8 cellular contexts compared by ENCODE assay signal in genomic region chr22:39244496-39245129, GRCh38. TPM values are rescaled to one million over a fixed set of nuclear protein-coding genes. Genes with fewer than 3 reads are reported as not detected.
DNase-seq lines count a peak whose midpoint lies in the region; ATAC-seq, FAIRE-seq and TF ChIP-seq lines count a peak whose summit lies in the region.

Gene PDGFB, minus strand, starts transcription at chr22:39244982. Its CDS starts 1,019 bp downstream, at chr22:39243963.

- H3K4me2 ChIP-seq in endothelial cell of umbilical vein (ENCODE audit: insufficient read depth, low read length), result peak within 1 kb of the TSS; percentile 27

- H3K27me3 ChIP-seq in Peyer's patch (peaks cover 0 to 34% of the 10 kb centered on the region in 2 donors), endothelial cell of umbilical vein (ENCODE audit: control insufficient read depth in 2 of 2, insufficient read depth in 2 of 2, low read length in 2 of 2) (no peaks in the 10 kb centered on the region), muscle layer of colon (ENCODE audit: control insufficient read depth in 1 of 2, insufficient read depth in 2 of 2, low read length in 2 of 2) (peaks cover 16 to 53% of the 10 kb centered on the region in 2 donors), BE2C (peaks cover 61% of the 10 kb centered on the region)

- dilution Hi-C loops in endothelial cell of umbilical vein (cut with MboI; ENCODE audit: extremely low pct_ligation_motif_present, low sequenced_read_pairs), result no loop called here

- peak; percentile 23 to 42 for TF ChIP-seq POLR2A in Peyer's patch (IDR thresholded peaks at IDR 0.05)
- TF ChIP-seq POLR2A in endothelial cell of umbilical vein (IDR thresholded peaks at IDR 0.05; ENCODE audit: low read depth, low read length), result peak; percentile 99

- no peaks in the 10 kb centered on the region for H3K9me1 ChIP-seq in endothelial cell of umbilical vein (replicated peaks; ENCODE audit: control insufficient read depth, extremely low read depth, insufficient read depth, low read length)

- intact Hi-C loops in endothelial cell of umbilical vein (cut with micrococcal nuclease), result loop anchor here (1.0 kb wide), 1 partner anchor 9 kb away; no protein-coding TSS in a partner anchor

- TF ChIP-seq CTCF in Peyer's patch (IDR thresholded peaks at IDR 0.05), result no peak
- no peak for TF ChIP-seq CTCF in endothelial cell of umbilical vein (IDR thresholded peaks at IDR 0.05; ENCODE audit: extremely low read depth in 1 of 2, insufficient read depth in 1 of 2, low read depth in 1 of 2, low read length in 2 of 2)
- TF ChIP-seq CTCF in BE2C (IDR thresholded peaks at IDR 0.05; ENCODE audit: low read depth, low read length), result no peak

- H3K4me3 ChIP-seq in Peyer's patch (peak within 1 kb of the TSS; percentile 34 to 59 (median 52)), endothelial cell of umbilical vein (replicated peaks in 1 of 3; ENCODE audit: insufficient read depth in 1 of 3, low read depth in 1 of 3, low read length in 3 of 3) (peak within 1 kb of the TSS; percentile 68 to 91 (median 78)), muscle layer of colon (ENCODE audit: low read depth in 1 of 2, low read length in 2 of 2) (peak within 1 kb of the TSS; percentile 31 to 35), BE2C (ENCODE audit: low read depth, low read length) (no peak within 1 kb of the TSS)

- POLR2A ChIA-PET in endothelial cell of umbilical vein (lab: Charles Lee), result interaction anchor here (0.6 to 2.6 kb wide), 25 partner anchors 9 to 294 kb away, joined by 3 to 20 read pairs (median 5); partner anchors contain the start of gene RPL3

- H4K20me1 ChIP-seq in endothelial cell of umbilical vein (replicated peaks; ENCODE audit: control insufficient read depth, extremely low read depth, insufficient read depth, low read length), result no peaks in the 10 kb centered on the region

- peaks cover 52% of the 10 kb centered on the region for H3K79me2 ChIP-seq in endothelial cell of umbilical vein (ENCODE audit: control insufficient read depth, insufficient read depth, low read length)

- H3K4me1 ChIP-seq in Peyer's patch (peaks cover 0 to 54% (median 25%) of the 10 kb centered on the region in 4 donors), endothelial cell of umbilical vein (ENCODE audit: control insufficient read depth, extremely low read depth, insufficient read depth, low read length) (peaks cover 34% of the 10 kb centered on the region), muscle layer of colon (ENCODE audit: insufficient read depth, low read length) (peaks cover 30% of the 10 kb centered on the region), BE2C (peaks cover 8% of the 10 kb centered on the region)

- no peaks in the 10 kb centered on the region for H3K9me3 ChIP-seq in Peyer's patch
- no peaks in the 10 kb centered on the region for H3K9me3 ChIP-seq in endothelial cell of umbilical vein (replicated peaks; ENCODE audit: control insufficient read depth, insufficient read depth, low read length)
- H3K9me3 ChIP-seq in muscle layer of colon (ENCODE audit: low read length), result no peaks in the 10 kb centered on the region
- H3K9me3 ChIP-seq in BE2C, result no peaks in the 10 kb centered on the region

- H3K9ac ChIP-seq in endothelial cell of umbilical vein (replicated peaks; ENCODE audit: extremely low read depth, insufficient read depth, low read length) (peak within 1 kb of the TSS; percentile 91), muscle layer of colon (ENCODE audit: low read length) (no peak within 1 kb of the TSS)

- H3K27ac ChIP-seq in Peyer's patch, result peak within 1 kb of the TSS; percentile 14 to 79 (median 48)
- peak within 1 kb of the TSS; percentile 53 for H3K27ac ChIP-seq in endothelial cell of umbilical vein (ENCODE audit: insufficient read depth, low read depth, low read length)
- no peak within 1 kb of the TSS for H3K27ac ChIP-seq in muscle layer of colon (ENCODE audit: low read depth, low read length)

- peak; percentile 85 for FAIRE-seq in endothelial cell of umbilical vein (lab: Jason Lieb, UNC)

- no peak within 1 kb of the TSS for H2AFZ ChIP-seq in endothelial cell of umbilical vein (ENCODE audit: low read depth, low read length)

- no peaks in the 10 kb centered on the region for H3K36me3 ChIP-seq in Peyer's patch
- peaks cover 2 to 7% of the 10 kb centered on the region in 2 experiments for H3K36me3 ChIP-seq in endothelial cell of umbilical vein (ENCODE audit: control insufficient read depth in 2 of 2, extremely low read depth in 1 of 2, insufficient read depth in 2 of 2, low read length in 2 of 2)
- no peaks in the 10 kb centered on the region for H3K36me3 ChIP-seq in muscle layer of colon (ENCODE audit: insufficient read depth, low read length)
- no peaks in the 10 kb centered on the region for H3K36me3 ChIP-seq in BE2C

- CTCF ChIA-PET in endothelial cell of umbilical vein (lab: Charles Lee), result interaction anchor here (0.7 to 5.5 kb wide), 11 partner anchors 9 to 74 kb away, joined by 3 to 37 read pairs (median 7); no protein-coding TSS in a partner anchor

- ATAC-seq in GM18858 (IDR thresholded peaks at IDR 0.05; ENCODE audit: unreplicated experiment), result no peak

- DNase-seq in NCI-H2171 treated with DMSO at 0.1 percent for 48 hours (lab: John Stamatoyannopoulos, UW), result peak; percentile 31
- DNase-seq in NCI-H2171 (lab: John Stamatoyannopoulos, UW), result no peak
- DNase-seq in Peyer's patch, result no peak
- DNase-seq in endothelial cell of umbilical vein (ENCODE audit: low read depth, low spot score), result peak; percentile 65
- DNase-seq in NCI-H128 (lab: John Stamatoyannopoulos, UW; ENCODE audit: unreplicated experiment), result no peak
- DNase-seq in BE2C, result no peak

- BruUV-seq in endothelial cell of umbilical vein (replicated peaks; lab: Mats Ljungman, UMichigan), result TSS peak; percentile 84

TF ChIP-seq in endothelial cell of umbilical vein, 7 proteins besides CTCF, POLR2A, EP300 and RAD21:
- TF ChIP-seq POLR2AphosphoS5 (IDR thresholded peaks at IDR 0.05; ENCODE audit: insufficient read depth, low read depth, low read length) (peak; percentile 95), FOS (IDR thresholded peaks at IDR 0.05; ENCODE audit: borderline replicate concordance, insufficient read depth, low read length) (peak; percentile 7), MYC (IDR thresholded peaks at IDR 0.05; ENCODE audit: low read depth, low read length) (no peak)

RNA-seq across cellular contexts. Expression of gene PDGFB, which starts in this region (rescaled TPM):
- total RNA-seq in Peyer's patch (10 to 100 TPM in 1 of 4 donors, 1 to 10 TPM in 3; 1.8 to 10.7 (median 3.8) TPM), endothelial cell of umbilical vein (240 and 273 TPM in 2 replicates)
- 135 and 179 TPM in 2 replicates for polyA plus RNA-seq in endothelial cell of umbilical vein
- polyA plus RNA-seq in endothelial cell of umbilical vein (2011; cell fraction: cytosol; rRNA removed), result 144 and 170 TPM in 2 replicates
- polyA plus RNA-seq in endothelial cell of umbilical vein (2011; cell fraction: nucleus; rRNA removed), result 102 and 122 TPM in 2 replicates
- polyA plus RNA-seq in endothelial cell of umbilical vein (2012), result 57.8 and 101 TPM in 2 replicates
- 185 and 212 TPM in 2 replicates for polyA minus RNA-seq in endothelial cell of umbilical vein
- polyA minus RNA-seq in endothelial cell of umbilical vein (2011; cell fraction: cytosol; rRNA and poly(A)+ RNA removed), result 3.4 TPM
- 44.9 and 58.4 TPM in 2 replicates for polyA minus RNA-seq in endothelial cell of umbilical vein (2011; cell fraction: nucleus; rRNA and poly(A)+ RNA removed)
- polyA plus RNA-seq in BE2C (2012; ENCODE audit: insufficient read depth, insufficient read length, low read depth), result not detected

Comparison
In these comparisons a context has a peak if more than half of its experiments do, and no peak if none do; other contexts are left out.
1. RNA of gene PDGFB (total RNA-seq): 240 to 273 TPM in endothelial cell of umbilical vein; 1.8 to 10.7 TPM in Peyer's patch; every median in the first group is over 10 times any median in the second.
2. DNase-seq: peak in NCI-H2171 treated with DMSO at 0.1 percent for 48 hours (single experiment) and endothelial cell of umbilical vein (single experiment); none in NCI-H2171 (single experiment), Peyer's patch (0 of 3), NCI-H128 (single experiment) and BE2C (single experiment).